ENCODE assay signal across 28 cellular contexts in genomic region chr11:116903139-116903538, GRCh38.
"Had no signal": no experiment of that assay in that cellular context is flagged by ENCODE, and none has a peak within 500 bp of the region (broad histone marks: within the 10 kb centered on the region; RNA-seq: fewer than 3 reads in every experiment).

No MANE protein-coding gene starts in this region.

- H3K4me3 Mint-ChIP-seq: activated naive CD8-positive, alpha-beta T cell treated with anti-CD3 and anti-CD28 coated beads, Interleukin-2, amount 10 ng/mL, durations not matched to agents 7 days and 5 days; brain; mesothelial cell of epicardium; neural crest cell; stimulated activated effector memory CD8-positive, alpha-beta T cell treated with anti-CD3 and anti-CD28 coated beads, Interleukin-12 subunit alpha, Interleukin-12 subunit beta, amount 100 ng/mL, for 72 hours; T-helper 2 cell treated with Interferon-gamma antibody and Interleukin-4, amounts not matched to agents 5 μg/mL and 100 μg/mL, for 36 hours had no signal

- H3K4me3 ChIP-seq: ascending aorta, cardiac muscle cell, esophagus squamous epithelium, heart right ventricle, pancreas, prostate gland, sigmoid colon, suprapubic skin, tibial nerve had no signal

- H3K27me3 ChIP-seq: ascending aorta, cardiac muscle cell, esophagus squamous epithelium, heart right ventricle, pancreas, sigmoid colon, suprapubic skin, tibial nerve had no signal

- H3K27me3 Mint-ChIP-seq: activated naive CD8-positive, alpha-beta T cell treated with anti-CD3 and anti-CD28 coated beads, Interleukin-2, amount 10 ng/mL, durations not matched to agents 7 days and 5 days; brain; naive thymus-derived CD8-positive, alpha-beta T cell had no signal

- ATAC-seq: heart right ventricle; naive thymus-derived CD8-positive, alpha-beta T cell; pancreas; stimulated activated effector memory CD8-positive, alpha-beta T cell treated with anti-CD3 and anti-CD28 coated beads, Interleukin-12 subunit alpha, Interleukin-12 subunit beta, amount 100 ng/mL, for 72 hours had no signal

- H3K4me1 Mint-ChIP-seq: mesothelial cell of epicardium had no signal

- H3K4me1 ChIP-seq: ascending aorta, esophagus squamous epithelium, pancreas, prostate gland, suprapubic skin had no signal

- H3K27ac Mint-ChIP-seq: activated naive CD8-positive, alpha-beta T cell treated with anti-CD3 and anti-CD28 coated beads, Interleukin-2, amount 10 ng/mL, durations not matched to agents 7 days and 5 days; mesothelial cell of epicardium; stimulated activated effector memory CD8-positive, alpha-beta T cell treated with anti-CD3 and anti-CD28 coated beads, Interleukin-12 subunit alpha, Interleukin-12 subunit beta, amount 100 ng/mL, for 72 hours; T-helper 2 cell treated with Interferon-gamma antibody and Interleukin-4, amounts not matched to agents 5 μg/mL and 100 μg/mL, for 36 hours had no signal

- H3K36me3 ChIP-seq: ascending aorta, cardiac muscle cell, pancreas, prostate gland, sigmoid colon, suprapubic skin had no signal

- H3K9me3 Mint-ChIP-seq: stimulated activated effector memory CD8-positive, alpha-beta T cell treated with anti-CD3 and anti-CD28 coated beads, Interleukin-12 subunit alpha, Interleukin-12 subunit beta, amount 100 ng/mL, for 72 hours had no signal

- H3K9me3 ChIP-seq: ascending aorta, esophagus squamous epithelium, pancreas, prostate gland, sigmoid colon, suprapubic skin had no signal

- DNase-seq: activated CD4-positive, alpha-beta T cell treated with anti-CD3 and anti-CD28 coated beads for 4 hours; activated CD4-positive, alpha-beta T cell treated with anti-CD3 and anti-CD28 coated beads, Interleukin-2, amount 50 U/mL, for 48 hours; activated CD4-positive, CD25-positive, alpha-beta regulatory T cell; activated CD8-positive, alpha-beta memory T cell treated with anti-CD3 and anti-CD28 coated beads for 24 hours; activated effector memory CD4-positive, alpha-beta T cell treated with Interleukin-2 at 50 U/mL for 16 hours; activated naive CD4-positive, alpha-beta T cell treated with Interleukin-2 at 50 U/mL for 16 hours; activated naive CD8-positive, alpha-beta T cell treated with anti-CD3 and anti-CD28 coated beads, Interleukin-2, amount 10 ng/mL, durations not matched to agents 7 days and 5 days; activated T-cell treated with anti-CD3 and anti-CD28 coated beads, Interleukin-2, amount 50 U/mL, for 48 hours; esophagus squamous epithelium; foreskin melanocyte; heart right ventricle; naive thymus-derived CD8-positive, alpha-beta T cell; nucleus accumbens; pancreas; sigmoid colon; small intestine; stimulated activated CD4-positive, alpha-beta T cell treated with anti-CD3 and anti-CD28 coated beads, Interleukin-4, amount 100 ng/mL, for 24 hours had no signal

- H3K27ac ChIP-seq: ascending aorta, cardiac muscle cell, epithelial cell of prostate, esophagus squamous epithelium, heart right ventricle, pancreas, prostate gland, sigmoid colon, suprapubic skin, tibial nerve had no signal
